In genomic region chr20:21640556-21640955, GRCh38 we compare ENCODE assay signal across 2 cellular contexts.
TF ChIP-seq lines count a peak whose summit lies in the region.

No MANE protein-coding gene starts in this region.

TF ChIP-seq in HepG2, 621 proteins besides CTCF, POLR2A, EP300 and RAD21 (continued from another document):
- TF ChIP-seq ZBTB4 (CRISPR knock-in tag; IDR thresholded peaks at IDR 0.05; ENCODE audit: borderline replicate concordance) (no peak), SOX13 (IDR thresholded peaks at IDR 0.05) (no peak), SOX13 (CRISPR knock-in tag; conservative IDR thresholded peaks at IDR 0.05 in 1 of 2, IDR thresholded peaks at IDR 0.05 in 1 of 2) (no peak), ZGPAT (CRISPR knock-in tag; IDR thresholded peaks at IDR 0.05) (no peak), RARA (CRISPR knock-in tag; IDR thresholded peaks at IDR 0.05) (no peak), RERE (CRISPR knock-in tag; IDR thresholded peaks at IDR 0.05; ENCODE audit: low read depth) (no peak)

TF ChIP-seq in WTC11, 78 proteins besides CTCF, POLR2A, EP300 and RAD21 (continued from another document):
- TF ChIP-seq MLX (CRISPR knock-in tag; IDR thresholded peaks at IDR 0.05) (no peak), ERG (CRISPR knock-in tag; IDR thresholded peaks at IDR 0.05) (no peak), ELF4 (CRISPR knock-in tag; IDR thresholded peaks at IDR 0.05; ENCODE audit: low read depth) (no peak), USF2 (CRISPR knock-in tag; IDR thresholded peaks at IDR 0.05) (no peak)
